Comparison of ENCODE assay signal across 24 cellular contexts in the genomic region with DNA sequence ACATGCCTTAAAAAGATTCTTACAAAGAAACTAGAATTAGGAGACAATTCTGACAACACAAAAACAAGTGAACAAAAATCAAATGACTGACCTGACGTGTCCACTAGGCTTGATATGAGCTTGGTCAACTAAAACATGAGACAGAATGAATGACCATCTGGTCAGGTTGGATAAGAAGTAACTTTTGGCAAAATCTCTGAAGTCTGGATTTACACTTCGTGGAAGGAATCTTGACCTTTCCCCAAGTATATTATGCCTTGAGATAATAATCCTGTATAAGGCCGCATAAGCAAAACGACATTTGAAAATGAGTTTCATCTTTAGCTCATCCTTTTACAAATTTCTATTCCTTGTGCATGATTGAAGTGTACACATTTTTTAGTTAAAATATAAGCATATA.
"Had no signal": no experiment of that assay in that cellular context is flagged by ENCODE, and none has a peak within 500 bp of the region (broad histone marks: within the 10 kb centered on the region; RNA-seq: fewer than 3 reads in every experiment).

No MANE protein-coding gene starts in this region.

- H3K27ac ChIP-seq: KMS-11, SJCRH30, VCaP had no signal

- H3K36me3 Mint-ChIP-seq: activated naive CD8-positive, alpha-beta T cell had no signal

- H3K4me1 Mint-ChIP-seq: activated CD4-positive, alpha-beta memory T cell treated with anti-CD3 and anti-CD28 coated beads, Interleukin-2, amount 10 ng/mL, durations not matched to agents 7 days and 5 days; activated T-helper 17 cell treated with anti-CD3 and anti-CD28 coated beads, Interleukin-2, amount 50 U/mL, for 72 hours had no signal

- H3K36me3 ChIP-seq: SJCRH30 had no signal

- H3K4me3 Mint-ChIP-seq: activated CD4-positive, alpha-beta memory T cell treated with anti-CD3 and anti-CD28 coated beads, Interleukin-2, amount 10 ng/mL, durations not matched to agents 7 days and 5 days; activated naive CD4-positive, alpha-beta T cell treated with anti-CD3 and anti-CD28 coated beads for 36 hours; activated naive CD8-positive, alpha-beta T cell; activated T-helper 17 cell treated with anti-CD3 and anti-CD28 coated beads, Interleukin-2, amount 50 U/mL, for 72 hours had no signal

- H3K9me3 ChIP-seq: SJCRH30, SK-N-SH had no signal

- H3K27ac Mint-ChIP-seq: activated CD4-positive, alpha-beta memory T cell treated with anti-CD3 and anti-CD28 coated beads, Interleukin-2, amount 10 ng/mL, durations not matched to agents 7 days and 5 days; activated naive CD4-positive, alpha-beta T cell treated with anti-CD3 and anti-CD28 coated beads for 36 hours; activated naive CD8-positive, alpha-beta T cell; activated T-helper 17 cell treated with anti-CD3 and anti-CD28 coated beads, Interleukin-2, amount 50 U/mL, for 72 hours had no signal

- DNase-seq: activated CD4-positive, alpha-beta memory T cell treated with anti-CD3 and anti-CD28 coated beads, Interleukin-2, amount 10 ng/mL, durations not matched to agents 7 days and 5 days; activated CD4-positive, alpha-beta T cell treated with anti-CD3 and anti-CD28 coated beads, Interleukin-2, amount 50 U/mL, for 1 hour; activated CD4-positive, CD25-positive, alpha-beta regulatory T cell; activated gamma-delta T cell; activated naive CD4-positive, alpha-beta T cell treated with anti-CD3 and anti-CD28 coated beads for 36 hours; activated T-cell treated with anti-CD3 and anti-CD28 coated beads for 4 hours; activated T-cell treated with anti-CD3 and anti-CD28 coated beads, Interleukin-2, amount 50 U/mL, for 48 hours; NCI-H1092; NCI-H1417; NCI-H1930; NCI-H2171 treated with DMSO at 0.1 percent for 48 hours; NCI-H226; NCI-H526; NCI-H82; Right ventricle myocardium superior; RPMI8226; SJCRH30; SK-N-SH; T-helper 1 cell had no signal

- H3K4me2 ChIP-seq: KMS-11, SK-N-SH had no signal

- H3K4me3 ChIP-seq: SJCRH30 had no signal

- H3K9me3 Mint-ChIP-seq: activated CD4-positive, alpha-beta memory T cell treated with anti-CD3 and anti-CD28 coated beads, Interleukin-2, amount 10 ng/mL, durations not matched to agents 7 days and 5 days; activated naive CD4-positive, alpha-beta T cell treated with anti-CD3 and anti-CD28 coated beads for 36 hours; activated T-helper 17 cell treated with anti-CD3 and anti-CD28 coated beads, Interleukin-2, amount 50 U/mL, for 72 hours had no signal

- H3K27me3 ChIP-seq: SJCRH30 had no signal

- H3K9ac ChIP-seq: KMS-11, SK-N-SH had no signal

- H3K9me2 ChIP-seq: SK-N-SH had no signal

- ATAC-seq: activated T-helper 17 cell treated with anti-CD3 and anti-CD28 coated beads, Interleukin-2, amount 50 U/mL, for 72 hours; Panc1 had no signal
